Comparison of ENCODE assay signal across 1 cellular context in genomic region chr6:36825996-36826395, GRCh38.
TF ChIP-seq lines count a peak whose summit lies in the region.

No MANE protein-coding gene starts in this region.

TF ChIP-seq in endothelial cell of umbilical vein, 7 proteins besides CTCF, POLR2A, EP300 and RAD21:
- TF ChIP-seq JUN (IDR thresholded peaks at IDR 0.05; ENCODE audit: borderline replicate concordance, insufficient read depth, insufficient read length, low read depth) (no peak), EZH2 (IDR thresholded peaks at IDR 0.05; ENCODE audit: borderline replicate concordance, low read depth, low read length, severe bottlenecking) (no peak), POLR2AphosphoS5 (IDR thresholded peaks at IDR 0.05; ENCODE audit: insufficient read depth, low read depth, low read length) (no peak), GATA2 (IDR thresholded peaks at IDR 0.05; ENCODE audit: insufficient read depth, insufficient read length, low read depth, low read length) (no peak), MYC (IDR thresholded peaks at IDR 0.05; ENCODE audit: low read depth, low read length) (no peak), FOS (IDR thresholded peaks at IDR 0.05; ENCODE audit: borderline replicate concordance, insufficient read depth, low read length) (no peak), MAX (IDR thresholded peaks at IDR 0.05; ENCODE audit: insufficient read depth, insufficient read length) (no peak)
TF ChIP-seq in endothelial cell of umbilical vein: peak in this region for 0.
